Comparison of ENCODE assay signal across 21 cellular contexts in genomic region chr19:46191356-46191755, GRCh38. TPM values are rescaled to one million over a fixed set of nuclear protein-coding genes. Genes with fewer than 3 reads are reported as not detected.
DNase-seq lines count a peak whose midpoint lies in the region; ATAC-seq, FAIRE-seq and TF ChIP-seq lines count a peak whose summit lies in the region.
"Had no signal": no experiment of that assay in that cellular context is flagged by ENCODE, and none has a peak within 500 bp of the region (broad histone marks: within the 10 kb centered on the region; RNA-seq: fewer than 3 reads in every experiment).

No MANE protein-coding gene starts in this region.

- H3K4me2 ChIP-seq in A549 (peak overlapping the region; percentile 74; the same call in 1 of the 3 replicates), K562 (ENCODE audit: insufficient read depth, low read length) (no peak overlapping the region), trophoblast cell (ENCODE audit: low read length) (no peak overlapping the region)
- H3K4me2 ChIP-seq: KMS-11 had no signal

- no TSS peak for BruUV-seq in K562 (replicated peaks; lab: Mats Ljungman, UMichigan)

- CTCF ChIA-PET in A549 (lab: Yijun Ruan, JAX) (interaction anchor here (0.6 to 14.6 kb wide), 14 partner anchors 9 to 422 kb away, joined by 3 to 390 read pairs (median 4); partner anchors contain the start of genes IGFL3 and SIX5), K562 (lab: Yijun Ruan, JAX; ENCODE audit: low intra/inter-chr PET ratio) (no interaction called here)

- H3K79me1 ChIP-seq in trophoblast cell (ENCODE audit: low read length), result peaks cover 3% of the 10 kb centered on the region

- H3K27ac ChIP-seq in A549 (peak overlapping the region; percentile 60 to 64), K562 (ENCODE audit: extremely low read depth, low read depth, low read length) (no peak overlapping the region), trophoblast cell (ENCODE audit: low read depth, low read length) (no peak overlapping the region)
- H3K27ac ChIP-seq: KMS-11 had no signal

- TF ChIP-seq CTCF in A549 (IDR thresholded peaks at IDR 0.05) (no peak), K562 (IDR thresholded peaks at IDR 0.05 in 2 of 3, conservative IDR thresholded peaks at IDR 0.05 in 1 of 3; ENCODE audit: insufficient read depth in 2 of 3, low read depth in 1 of 3, low read length in 3 of 3) (no peak)

- no peak overlapping the region for H3K4ac ChIP-seq in trophoblast cell (ENCODE audit: low read depth, low read length)

- H3K9ac ChIP-seq in K562 (ENCODE audit: insufficient read depth in 1 of 2, low read depth in 2 of 2, low read length in 2 of 2), result no peak overlapping the region
- no peak overlapping the region for H3K9ac ChIP-seq in trophoblast cell (ENCODE audit: low read length)
- H3K9ac ChIP-seq: BLaER1 treated with 17β-estradiol and CSF1 and Interleukin-3, amounts not matched to agents 10 nM and 100 nM; KMS-11 had no signal

- H3K4me3 ChIP-seq in A549, result no peak overlapping the region
- no peak overlapping the region for H3K4me3 ChIP-seq in H7 (ENCODE audit: insufficient read depth, low read depth, low read length)
- H3K4me3 ChIP-seq in K562, result no peak overlapping the region
- no peak overlapping the region for H3K4me3 ChIP-seq in trophoblast cell (ENCODE audit: low read depth, low read length)
- H3K4me3 ChIP-seq: BLaER1 treated with 17β-estradiol and CSF1 and Interleukin-3, amounts not matched to agents 10 nM and 100 nM had no signal

- no peak overlapping the region for H3K14ac ChIP-seq in trophoblast cell (ENCODE audit: low read length)

- H4K91ac ChIP-seq in trophoblast cell (ENCODE audit: low read depth, low read length), result no peak overlapping the region

- no peak for ATAC-seq in A549
- ATAC-seq in K562, result no peak
- no peak for ATAC-seq in GM19324 (IDR thresholded peaks at IDR 0.05; ENCODE audit: low FRiP score, unreplicated experiment)

- H4K20me1 ChIP-seq in K562 (replicated peaks; ENCODE audit: control insufficient read depth, insufficient read depth, low read length), result no peaks in the 10 kb centered on the region

- TF ChIP-seq RAD21 in A549 (conservative IDR thresholded peaks at IDR 0.05 in 1 of 2, IDR thresholded peaks at IDR 0.05 in 1 of 2) (no peak), K562 (CRISPR knock-in tag; conservative IDR thresholded peaks at IDR 0.05 in 1 of 2, IDR thresholded peaks at IDR 0.05 in 1 of 2) (no peak; a peak in 1 of 4 replicates)

- H3K36me3 ChIP-seq in H7 (replicated peaks; ENCODE audit: control insufficient read depth, insufficient read depth, low read length) (no peaks in the 10 kb centered on the region), K562 (ENCODE audit: control insufficient read depth, insufficient read depth, low read length) (no peaks in the 10 kb centered on the region), trophoblast cell (ENCODE audit: control insufficient read depth in 1 of 2, insufficient read depth in 2 of 2, low read length in 2 of 2) (no peaks in the 10 kb centered on the region)
- H3K36me3 ChIP-seq: BLaER1 treated with 17β-estradiol and CSF1 and Interleukin-3, amounts not matched to agents 10 nM and 100 nM had no signal

- H3K9me1 ChIP-seq in K562 (ENCODE audit: control insufficient read depth, insufficient read depth, low read length), result no peaks in the 10 kb centered on the region

- no peak overlapping the region for H3K23ac ChIP-seq in trophoblast cell (ENCODE audit: low read length)

- TF ChIP-seq EP300 in A549 (IDR thresholded peaks at IDR 0.05) (no peak), K562 (IDR thresholded peaks at IDR 0.05; ENCODE audit: low read length) (no peak)

- no peak overlapping the region for H3K18ac ChIP-seq in trophoblast cell (ENCODE audit: low read length)

- no peak overlapping the region for H2BK120ac ChIP-seq in trophoblast cell (ENCODE audit: insufficient read depth, low read length, poor library complexity)

- H3K79me2 ChIP-seq in K562 (ENCODE audit: control insufficient read depth, insufficient read depth, low read length) (no peaks in the 10 kb centered on the region), trophoblast cell (ENCODE audit: control insufficient read depth, insufficient read depth, low read length, poor library complexity) (no peaks in the 10 kb centered on the region)

- no peaks in the 10 kb centered on the region for H3K27me3 ChIP-seq in H7 (ENCODE audit: control insufficient read depth, insufficient read depth, low read length)
- H3K27me3 ChIP-seq in K562 (ENCODE audit: control insufficient read depth in 2 of 2, insufficient read depth in 2 of 2, low read length in 2 of 2), result peaks cover 5 to 26% of the 10 kb centered on the region in 2 experiments; a peak in 4 of 5 replicates
- no peaks in the 10 kb centered on the region for H3K27me3 ChIP-seq in trophoblast cell (ENCODE audit: insufficient read depth, low read length)

- no peak overlapping the region for H2AK5ac ChIP-seq in trophoblast cell (ENCODE audit: low read length)

- peaks cover 79% of the 10 kb centered on the region for H3K4me1 ChIP-seq in A549
- peaks cover 6 to 7% of the 10 kb centered on the region in 2 experiments for H3K4me1 ChIP-seq in K562 (replicated peaks in 1 of 2; ENCODE audit: control insufficient read depth in 2 of 2, insufficient read depth in 2 of 2, low read length in 2 of 2)
- H3K4me1 ChIP-seq in trophoblast cell (ENCODE audit: control insufficient read depth in 1 of 2, insufficient read depth in 2 of 2, low read length in 2 of 2), result peaks cover 7 to 8% of the 10 kb centered on the region in 2 experiments

- no peak overlapping the region for H4K8ac ChIP-seq in trophoblast cell (ENCODE audit: low read depth, low read length)

- DNase-seq in A549 (ENCODE audit: low read depth in 1 of 2, low spot score in 1 of 2) (no peak), H7 (peak; percentile 12), K562 (ENCODE audit: extremely low read depth in 1 of 4, low spot score in 3 of 4) (no peak), trophoblast cell (peak in 1 of 2 donors; percentile 55), NCI-H1092 (lab: John Stamatoyannopoulos, UW) (no peak)
- no peak for DNase-seq in activated CD4-positive, alpha-beta T cell treated with anti-CD3 and anti-CD28 coated beads, Interleukin-2, amount 50 U/mL, for 4 hours
- DNase-seq: 8988T; ACHN; CD4-positive, alpha-beta T cell; DMS153; DMS79 treated with DMSO at 0.1 percent for 48 hours; EL had no signal

- intact Hi-C loops in K562 (cut with micrococcal nuclease), result no loop called here

- in situ Hi-C loops in K562 (cut with MboI), result no loop called here

- H3K9me3 ChIP-seq in A549 (no peaks in the 10 kb centered on the region), K562 (replicated peaks; ENCODE audit: control insufficient read depth, insufficient read depth, low read depth, low read length) (no peaks in the 10 kb centered on the region), trophoblast cell (ENCODE audit: insufficient read depth, low read depth, low read length) (no peaks in the 10 kb centered on the region)
- H3K9me3 ChIP-seq: BLaER1 treated with 17β-estradiol and CSF1 and Interleukin-3, amounts not matched to agents 10 nM and 100 nM had no signal

- no peak for FAIRE-seq in A549 (lab: Jason Lieb, UNC)
- no peak for FAIRE-seq in K562 (lab: Jason Lieb, UNC)
- FAIRE-seq: D721Med, G401.6, GM12891, H54 had no signal

- no peak overlapping the region for H2BK5ac ChIP-seq in trophoblast cell (ENCODE audit: low read depth, low read length, poor library complexity)

- TF ChIP-seq POLR2A in A549 (IDR thresholded peaks at IDR 0.05; ENCODE audit: low read length), result no peak
- no peak for TF ChIP-seq POLR2A in K562 (conservative IDR thresholded peaks at IDR 0.05)

- H4K12ac ChIP-seq in trophoblast cell (ENCODE audit: low read depth, low read length), result no peak overlapping the region

- POLR2A ChIA-PET in A549 (lab: Yijun Ruan, JAX) (no interaction called here), K562 (lab: Yijun Ruan, JAX) (interaction anchor here (0.7 kb wide), 1 partner anchor 500 kb away, joined by 4 read pairs; no protein-coding TSS in a partner anchor)

- H2BK12ac ChIP-seq in trophoblast cell (ENCODE audit: low read length), result peak overlapping the region; percentile 2

- no peak overlapping the region for H2AFZ ChIP-seq in K562 (ENCODE audit: low read depth, low read length)
- no peak overlapping the region for H2AFZ ChIP-seq in trophoblast cell (ENCODE audit: insufficient read depth, low read length, poor library complexity)

- WGBS in A549 (ENCODE audit: missing lambda C conversion rate), result 75% methylated on average over 4 of the region's 4 CpGs
- WGBS in K562 (ENCODE audit: insufficient coverage, low coverage, missing lambda C conversion rate), result 48% methylated on average over 4 of the region's 4 CpGs
- WGBS in trophoblast cell (ENCODE audit: extremely low coverage, insufficient coverage, insufficient read length), result no CpG with 5 or more reads among the region's 4 CpGs

RNA-seq across cellular contexts. Expression of gene IGFL1, which starts 38.2 kb away (rescaled TPM):
- 0.70 and 0.88 TPM in 2 replicates for polyA plus RNA-seq in A549 (2011; rRNA removed)
- 0.97 and 0.98 TPM in 2 replicates for polyA plus RNA-seq in A549 (2012; cell fraction: cytosol; rRNA removed)
- polyA plus RNA-seq in A549 (2012; cell fraction: nucleus; rRNA removed), result 1.4 TPM in 2 replicates
- polyA plus RNA-seq in A549 (2017; fragmentation: RNase III; extraction: RNeasy Plus Mini Kit Qiagen cat#74134 plus additional on column Dnase treatment), result 1.0 to 1.9 TPM (median 1.1 TPM) in 3 replicates
- polyA minus RNA-seq in A549 (2011; rRNA and poly(A)+ RNA removed), result 0.88 and 1.6 TPM in 2 replicates
- total RNA-seq in H7 (2014; rRNA removed; shearing (Covaris generic)), result not detected in 2 replicates
- total RNA-seq in K562 (2011; cell fraction: chromatin; rRNA removed; ENCODE audit: low replicate concordance), result not detected in 2 replicates
- not detected in 2 replicates for total RNA-seq in K562 (2011; cell fraction: nucleolus; rRNA removed)
- not detected in 2 replicates for total RNA-seq in K562 (2011; cell fraction: nucleoplasm; rRNA removed)
- total RNA-seq in K562 (2014; rRNA removed), result not detected in 2 replicates
- not detected in 2 replicates for total RNA-seq in K562 (2014; rRNA removed; fragmentation: Illumina TruSeq; extraction: Trizol)
- total RNA-seq in K562 (2015; rRNA removed; fragmentation: Illumina TruSeq; extraction: Trizol), result not detected in 2 replicates
- not detected in 2 replicates for total RNA-seq in K562 (2021)
- polyA plus RNA-seq in K562 (2011; rRNA removed), result not detected in 2 replicates
- polyA plus RNA-seq in K562 (2011; cell fraction: cytosol; rRNA removed), result not detected in 2 replicates
- not detected in 2 replicates for polyA plus RNA-seq in K562 (2011; cell fraction: nucleus; rRNA removed)
- not detected in 2 replicates for polyA plus RNA-seq in K562 (2012)
- not detected in 2 replicates for polyA plus RNA-seq in K562 (2014; fragmentation: Illumina TruSeq; extraction: Trizol)
- polyA plus RNA-seq in K562 (2014; fragmentation: Nextera tagmentation; extraction: Ambion mirVana), result not detected
- polyA plus RNA-seq in K562 (2014; rRNA removed), result not detected in 2 replicates
- not detected in 2 replicates for polyA minus RNA-seq in K562 (2011; rRNA and poly(A)+ RNA removed)
- not detected in 2 replicates for polyA minus RNA-seq in K562 (2011; cell fraction: cytosol; rRNA and poly(A)+ RNA removed)
- polyA minus RNA-seq in K562 (2011; cell fraction: nucleus; rRNA and poly(A)+ RNA removed), result not detected in 2 replicates
- 0.29 and 0.38 TPM in 2 replicates for polyA plus RNA-seq in trophoblast cell (2013)
- total RNA-seq: CD4-positive, alpha-beta T cell; HT-29 had no signal
- polyA plus RNA-seq: IgD-negative memory B cell had no signal

RNA-seq across cellular contexts. Expression of gene IGFL2, which starts 43.3 kb away (rescaled TPM):
- polyA plus RNA-seq in A549 (2011; rRNA removed), result 0.78 and 1.9 TPM in 2 replicates
- 0.70 and 0.75 TPM in 2 replicates for polyA plus RNA-seq in A549 (2012; cell fraction: cytosol; rRNA removed)
- 0.42 and 0.68 TPM in 2 replicates for polyA plus RNA-seq in A549 (2012; cell fraction: nucleus; rRNA removed)
- polyA plus RNA-seq in A549 (2017; fragmentation: RNase III; extraction: RNeasy Plus Mini Kit Qiagen cat#74134 plus additional on column Dnase treatment), result 0.21 to 1.4 TPM (median 1.1 TPM) in 3 replicates
- 0.63 and 1.2 TPM in 2 replicates for polyA minus RNA-seq in A549 (2011; rRNA and poly(A)+ RNA removed)
- total RNA-seq in H7 (2014; rRNA removed; shearing (Covaris generic)), result 0.17 TPM in 1 of 2 replicates, not detected in the other
- total RNA-seq in K562 (2011; cell fraction: chromatin; rRNA removed; ENCODE audit: low replicate concordance), result not detected in 2 replicates
- total RNA-seq in K562 (2011; cell fraction: nucleolus; rRNA removed), result not detected in 2 replicates
- not detected in 2 replicates for total RNA-seq in K562 (2011; cell fraction: nucleoplasm; rRNA removed)
- total RNA-seq in K562 (2014; rRNA removed), result 0.57 and 0.68 TPM in 2 replicates
- 0.55 TPM in 1 of 2 replicates, not detected in the other for total RNA-seq in K562 (2014; rRNA removed; fragmentation: Illumina TruSeq; extraction: Trizol)
- total RNA-seq in K562 (2015; rRNA removed; fragmentation: Illumina TruSeq; extraction: Trizol), result 1.7 and 2.6 TPM in 2 replicates
- total RNA-seq in K562 (2021), result 0.47 and 0.75 TPM in 2 replicates
- 0.72 TPM in 1 of 2 replicates, not detected in the other for polyA plus RNA-seq in K562 (2011; rRNA removed)
- 0.90 TPM in 1 of 2 replicates, not detected in the other for polyA plus RNA-seq in K562 (2011; cell fraction: cytosol; rRNA removed)
- polyA plus RNA-seq in K562 (2011; cell fraction: nucleus; rRNA removed), result 0.22 TPM in 1 of 2 replicates, not detected in the other
- polyA plus RNA-seq in K562 (2012), result 2.2 and 5.4 TPM in 2 replicates
- polyA plus RNA-seq in K562 (2014; fragmentation: Illumina TruSeq; extraction: Trizol), result 0.61 and 0.79 TPM in 2 replicates
- under 1 TPM; 0.42 to 0.77 TPM for polyA plus RNA-seq in K562 (2014; fragmentation: Nextera tagmentation; extraction: Ambion mirVana)
- polyA plus RNA-seq in K562 (2014; rRNA removed), result 0.36 TPM in 1 of 2 replicates, not detected in the other
- polyA minus RNA-seq in K562 (2011; rRNA and poly(A)+ RNA removed), result not detected in 2 replicates
- polyA minus RNA-seq in K562 (2011; cell fraction: cytosol; rRNA and poly(A)+ RNA removed), result not detected in 2 replicates
- not detected in 2 replicates for polyA minus RNA-seq in K562 (2011; cell fraction: nucleus; rRNA and poly(A)+ RNA removed)
- 1.8 and 2.4 TPM in 2 replicates for polyA plus RNA-seq in trophoblast cell (2013)
- total RNA-seq: CD4-positive, alpha-beta T cell had no signal
- polyA plus RNA-seq: IgD-negative memory B cell had no signal

Comparison
In these comparisons a context has a peak if more than half of its experiments do, and no peak if none do; other contexts are left out.
1. H3K27ac ChIP-seq: peak in A549 (2 of 2); none in K562 (single experiment) and trophoblast cell (single experiment).
2. Of the 35 proteins assayed by ChIP-seq in both K562 and A549: peak only in K562: REST; only in A549: none; in both: none; in neither: 34.